In genomic region chr2:37448342-37449120, GRCh38 we compare ENCODE assay signal across 2 cellular contexts.
TF ChIP-seq lines count a peak whose summit lies in the region.

No MANE protein-coding gene starts in this region.

TF ChIP-seq in IMR-90, 13 proteins besides CTCF, POLR2A, EP300 and RAD21:
- TF ChIP-seq BHLHE40 (IDR thresholded peaks at IDR 0.05; ENCODE audit: low read depth, low read length) = no peak
- TF ChIP-seq CHD1 (IDR thresholded peaks at IDR 0.05; ENCODE audit: low read depth, low read length) = no peak

TF ChIP-seq in endothelial cell of umbilical vein, 7 proteins besides CTCF, POLR2A, EP300 and RAD21:
- no peak for TF ChIP-seq FOS (IDR thresholded peaks at IDR 0.05; ENCODE audit: borderline replicate concordance, insufficient read depth, low read length)
- TF ChIP-seq MYC (IDR thresholded peaks at IDR 0.05; ENCODE audit: low read depth, low read length) = no peak
- no peak for TF ChIP-seq GATA2 (IDR thresholded peaks at IDR 0.05; ENCODE audit: insufficient read depth, insufficient read length, low read depth, low read length)
- TF ChIP-seq MAX (IDR thresholded peaks at IDR 0.05; ENCODE audit: insufficient read depth, insufficient read length) = no peak
- TF ChIP-seq POLR2AphosphoS5 (IDR thresholded peaks at IDR 0.05; ENCODE audit: insufficient read depth, low read depth, low read length) = no peak
- TF ChIP-seq EZH2 (IDR thresholded peaks at IDR 0.05; ENCODE audit: borderline replicate concordance, low read depth, low read length, severe bottlenecking) = no peak
- no peak for TF ChIP-seq JUN (IDR thresholded peaks at IDR 0.05; ENCODE audit: borderline replicate concordance, insufficient read depth, insufficient read length, low read depth)
